8 cellular contexts compared by ENCODE assay signal in the genomic region with DNA sequence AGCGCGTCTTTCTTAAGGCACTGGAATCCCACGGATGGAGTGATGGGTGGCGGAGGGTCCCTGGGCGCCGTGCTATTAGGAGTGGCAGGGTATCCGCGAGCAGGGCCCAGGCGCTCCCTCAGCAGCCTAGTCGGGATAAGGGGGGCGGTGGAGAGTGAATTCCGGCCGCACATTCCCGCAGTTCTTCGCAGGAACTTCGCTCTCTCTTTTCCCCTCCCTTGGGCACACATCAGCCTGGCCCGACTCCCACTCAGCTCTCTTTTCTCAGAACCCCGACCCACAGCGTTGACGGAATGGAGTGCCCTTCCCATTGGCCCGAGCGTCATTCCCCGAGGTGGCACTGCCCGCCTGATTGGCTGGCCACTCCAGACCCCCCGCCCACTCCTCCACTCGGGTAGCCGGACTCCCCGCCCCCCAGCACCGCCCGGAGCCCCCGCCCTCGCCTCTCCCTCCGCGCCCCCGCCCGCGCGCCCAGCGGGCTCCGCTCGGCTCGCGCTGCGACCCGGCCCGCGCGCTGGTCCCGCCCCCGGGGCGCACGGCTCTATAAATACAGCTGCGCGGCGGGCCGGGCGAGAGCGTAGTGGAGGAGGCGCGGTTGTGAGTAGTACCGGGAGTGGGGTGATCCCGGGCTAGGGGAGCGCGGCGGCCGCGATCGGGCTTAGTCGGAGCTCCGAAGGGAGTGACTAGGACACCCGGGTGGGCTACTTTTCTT. TPM values are rescaled to one million over a fixed set of nuclear protein-coding genes. Genes with fewer than 3 reads are reported as not detected.
A peak's percentile ranks its signal among the peaks of the same experiment; 100 is the strongest.
DNase-seq lines count a peak whose midpoint lies in the region; ATAC-seq and TF ChIP-seq lines count a peak whose summit lies in the region.

A gene with protein sequence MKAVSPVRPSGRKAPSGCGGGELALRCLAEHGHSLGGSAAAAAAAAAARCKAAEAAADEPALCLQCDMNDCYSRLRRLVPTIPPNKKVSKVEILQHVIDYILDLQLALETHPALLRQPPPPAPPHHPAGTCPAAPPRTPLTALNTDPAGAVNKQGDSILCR (plus strand): TSS at position 572 of the 712 bp plus-strand sequence. CDS start 385 bp downstream, outside the sequence.

- DNase-seq in AG09309 (ENCODE audit: low read depth) (peak; percentile 90), adipocyte (ENCODE audit: low read depth) (peak; percentile 99), Right ventricle myocardium superior (peak; percentile 94), omental fat pad (ENCODE audit: low spot score) (peak; percentile 72)
- DNase-seq in stimulated activated CD4-positive, alpha-beta T cell treated with anti-CD3 and anti-CD28 coated beads, Interleukin-2, amount 100 ng/mL, for 48 hours: no peak

- no peak for TF ChIP-seq CTCF in AG09309 (IDR thresholded peaks at IDR 0.05; ENCODE audit: control insufficient read depth, insufficient read depth, low read depth, low read length, missing control alignments)
- TF ChIP-seq CTCF in omental fat pad (IDR thresholded peaks at IDR 0.05): no peak

- H3K27ac ChIP-seq in HUES64 (ENCODE audit: low read depth, low read length): peak within 1 kb of the TSS; percentile 63; the same call in 1 of the 2 replicates

- under 1% methylated on average over 63 of the region's 71 CpGs for WGBS in HUES64

- H3K9me3 ChIP-seq in HUES64 (ENCODE audit: insufficient read depth, low read depth, low read length) (no peaks in the 10 kb centered on the region), adipocyte (ENCODE audit: control insufficient read depth, low read length) (no peaks in the 10 kb centered on the region)

- peaks cover 42% of the 10 kb centered on the region for H3K4me1 ChIP-seq in HUES64 (ENCODE audit: insufficient read depth, low read length)
- peaks cover 18% of the 10 kb centered on the region for H3K4me1 ChIP-seq in adipocyte (ENCODE audit: control insufficient read depth, insufficient read depth, low read length)

- H3K27me3 ChIP-seq in HUES64 (ENCODE audit: insufficient read depth, low read length) (peaks cover 19% of the 10 kb centered on the region), adipocyte (replicated peaks; ENCODE audit: control insufficient read depth, insufficient read depth, low read length) (no peaks in the 10 kb centered on the region)

- ATAC-seq in Right ventricle myocardium superior (ENCODE audit: poor library complexity) (peak; percentile 97), omental fat pad (ENCODE audit: low FRiP score) (peak; percentile 95), GM19351 (IDR thresholded peaks at IDR 0.05; ENCODE audit: unreplicated experiment) (no peak), HG02885 (IDR thresholded peaks at IDR 0.05; ENCODE audit: poor library complexity, unreplicated experiment) (no peak)

- peak within 1 kb of the TSS; percentile 81 for H3K9ac ChIP-seq in HUES64 (ENCODE audit: low read depth, low read length)
- H3K9ac ChIP-seq in adipocyte (ENCODE audit: low read length): peak within 1 kb of the TSS; percentile 95

- H3K36me3 ChIP-seq in HUES64 (ENCODE audit: insufficient read depth, low read length): peaks cover 18% of the 10 kb centered on the region; the same call in 1 of the 2 replicates
- peaks cover 9% of the 10 kb centered on the region for H3K36me3 ChIP-seq in adipocyte (ENCODE audit: control insufficient read depth, insufficient read depth, low read length, severe bottlenecking)

- intact Hi-C loops in Right ventricle myocardium superior (cut with DNase I): no loop called here

- H3K4me3 ChIP-seq in AG09309 (ENCODE audit: control insufficient read depth, low read depth, low read length) (peak within 1 kb of the TSS; percentile 94), HUES64 (ENCODE audit: low read length) (peak within 1 kb of the TSS; percentile 89), adipocyte (ENCODE audit: low read length) (peak within 1 kb of the TSS; percentile 94)

RNA-seq across cellular contexts. Expression of the gene that starts here (rescaled TPM):
- 12.8 TPM for polyA plus RNA-seq in HUES64 (2013, experiment 1 of 2)
- polyA plus RNA-seq in HUES64 (2013, experiment 2 of 2): 16.5 TPM
- total RNA-seq in Right ventricle myocardium superior (1.4 TPM), omental fat pad (100 to 1,000 TPM in 2 of 4 donors, 10 to 100 TPM in 1, 1 to 10 TPM in 1; 8.5 to 184 (median 82.1) TPM)

Comparison
In these comparisons a context has a peak if more than half of its experiments do, and no peak if none do; other contexts are left out.
1. DNase-seq: peak in AG09309 (single experiment), adipocyte (single experiment), Right ventricle myocardium superior (single experiment) and omental fat pad (single experiment); none in stimulated activated CD4-positive, alpha-beta T cell treated with anti-CD3 and anti-CD28 coated beads, Interleukin-2, amount 100 ng/mL, for 48 hours (0 of 2).
2. ATAC-seq: peak in Right ventricle myocardium superior (single experiment) and omental fat pad (single experiment); none in GM19351 (single experiment) and HG02885 (single experiment).
3. Peak in every context shown above with its lines, with median percentiles within 50 percentile points of each other: H3K4me3 ChIP-seq.